In genomic region chr3:157135671-157136396, GRCh38 we compare ENCODE assay signal across 11 cellular contexts. TPM values are rescaled to one million over a fixed set of nuclear protein-coding genes. Genes with fewer than 3 reads are reported as not detected.
DNase-seq lines count a peak whose midpoint lies in the region; ATAC-seq, FAIRE-seq and TF ChIP-seq lines count a peak whose summit lies in the region.
"Had no signal": no experiment of that assay in that cellular context is flagged by ENCODE, and none has a peak within 500 bp of the region (broad histone marks: within the 10 kb centered on the region; RNA-seq: fewer than 3 reads in every experiment).

No MANE protein-coding gene starts in this region.

- no peaks in the 10 kb centered on the region for H3K27me3 ChIP-seq in ACC112 (ENCODE audit: insufficient read depth, low read length)
- no peaks in the 10 kb centered on the region for H3K27me3 ChIP-seq in naive thymus-derived CD4-positive, alpha-beta T cell (ENCODE audit: control insufficient read depth in 2 of 2, insufficient read depth in 2 of 2, low read length in 2 of 2)

- H3K27ac Mint-ChIP-seq in naive thymus-derived CD4-positive, alpha-beta T cell = peak overlapping the region in 6 of 9 donors; percentile 14 to 91 (median 40)

- H3K27me3 Mint-ChIP-seq in naive thymus-derived CD4-positive, alpha-beta T cell = no peaks in the 10 kb centered on the region

- peak overlapping the region; percentile 65 for H3K27ac ChIP-seq in ACC112 (ENCODE audit: low read depth, low read length)
- H3K27ac ChIP-seq in KOPT-K1 (ENCODE audit: low read depth, low read length, poor library complexity, severe bottlenecking) = peak overlapping the region; percentile 83
- no peak overlapping the region for H3K27ac ChIP-seq in naive thymus-derived CD4-positive, alpha-beta T cell (ENCODE audit: low read depth, low read length)

- intact Hi-C loops in naive thymus-derived CD4-positive, alpha-beta T cell (cut with micrococcal nuclease) = loop anchor here (2.0 to 10.0 kb wide), 6 partner anchors 39 to 1094 kb away; no protein-coding TSS in a partner anchor

- CTCF ChIA-PET in naive thymus-derived CD4-positive, alpha-beta T cell (lab: Charles Lee) = interaction anchor here (0.6 to 1.3 kb wide), 3 partner anchors 980 to 1434 kb away, joined by 3 to 4 read pairs (median 3); no protein-coding TSS in a partner anchor

- H3K9me3 ChIP-seq in KOPT-K1 (ENCODE audit: insufficient read depth, low read length, poor library complexity, severe bottlenecking) = no peaks in the 10 kb centered on the region
- H3K9me3 ChIP-seq in naive thymus-derived CD4-positive, alpha-beta T cell (ENCODE audit: control insufficient read depth in 2 of 3, low read length in 3 of 3) = no peaks in the 10 kb centered on the region

- in situ Hi-C loops in GM13977 (cut with MboI; ENCODE audit: low pct_unique_long_range_greater_than_20kb, low sequenced_read_pairs, unreplicated experiment) = loop anchor here (10.0 to 25.0 kb wide), 3 partner anchors 51 to 974 kb away; partner anchors contain the start of gene TIPARP

- peaks cover 66% of the 10 kb centered on the region for H3K4me1 ChIP-seq in ACC112 (ENCODE audit: control insufficient read depth, insufficient read depth, low read length, unreplicated experiment)
- H3K4me1 ChIP-seq in naive thymus-derived CD4-positive, alpha-beta T cell (ENCODE audit: control insufficient read depth in 2 of 2, insufficient read depth in 2 of 2, low read length in 2 of 2) = peaks cover 16 to 41% of the 10 kb centered on the region in 2 donors

- no peak for FAIRE-seq in HTR-8/SVneo (lab: Jason Lieb, UNC)
- FAIRE-seq: G401.6 had no signal

- peak overlapping the region in 1 of 10 donors; percentile 62 for H3K4me3 Mint-ChIP-seq in naive thymus-derived CD4-positive, alpha-beta T cell
- H3K4me3 Mint-ChIP-seq: stimulated activated effector memory CD8-positive, alpha-beta T cell treated with anti-CD3 and anti-CD28 coated beads, Interleukin-12 subunit alpha, Interleukin-12 subunit beta, amount 100 ng/mL, for 72 hours had no signal

- peaks cover 0 to 17% (median 0%) of the 10 kb centered on the region in 5 donors for H3K36me3 Mint-ChIP-seq in naive thymus-derived CD4-positive, alpha-beta T cell

- ATAC-seq in naive thymus-derived CD4-positive, alpha-beta T cell = no peak
- no peak for ATAC-seq in GM18502 (IDR thresholded peaks at IDR 0.05; ENCODE audit: poor library complexity, unreplicated experiment)

- H3K36me3 ChIP-seq in ACC112 (ENCODE audit: insufficient read depth, low read length) (0 out of 2 replicates have a peak, but pooled peaks cover 3% of the 10 kb centered on the region), KOPT-K1 (ENCODE audit: insufficient read depth, low read length) (no peaks in the 10 kb centered on the region)
- H3K36me3 ChIP-seq in naive thymus-derived CD4-positive, alpha-beta T cell (ENCODE audit: control insufficient read depth in 2 of 3, insufficient read depth in 3 of 3, low read length in 3 of 3) = no peaks in the 10 kb centered on the region

- no peaks in the 10 kb centered on the region for H3K79me2 ChIP-seq in ACC112 (ENCODE audit: control insufficient read depth, insufficient read depth, low read length, unreplicated experiment)

- H2AFZ ChIP-seq in ACC112 (ENCODE audit: low read length, unreplicated experiment) = no peak overlapping the region

- H3K4me1 Mint-ChIP-seq in naive thymus-derived CD4-positive, alpha-beta T cell = peaks cover 9 to 75% (median 31%) of the 10 kb centered on the region in 7 donors

- DNase-seq in epithelial cell of esophagus (ENCODE audit: low read depth) (peak; percentile 56), HTR-8/SVneo (ENCODE audit: insufficient read length, low spot score) (no peak), GM13977 (ENCODE audit: low spot score) (no peak), NAMALWA (ENCODE audit: low spot score) (no peak)
- DNase-seq in naive thymus-derived CD4-positive, alpha-beta T cell = no peak
- DNase-seq: activated effector memory CD4-positive, alpha-beta T cell treated with Interleukin-2 at 50 U/mL for 16 hours had no signal

- H3K4me3 ChIP-seq in ACC112 (ENCODE audit: low read depth, low read length) = no peak overlapping the region
- no peak overlapping the region for H3K4me3 ChIP-seq in epithelial cell of esophagus (ENCODE audit: low read length)
- H3K4me3 ChIP-seq in naive thymus-derived CD4-positive, alpha-beta T cell (ENCODE audit: low read length) = no peak overlapping the region

- TF ChIP-seq CTCF in epithelial cell of esophagus (IDR thresholded peaks at IDR 0.05; ENCODE audit: insufficient read depth, low read depth, low read length, missing control alignments) (no peak), GM13977 (IDR thresholded peaks at IDR 0.05; ENCODE audit: extremely low read depth, insufficient read depth, missing control alignments) (no peak)

- no peaks in the 10 kb centered on the region for H3K9me3 Mint-ChIP-seq in naive thymus-derived CD4-positive, alpha-beta T cell
- H3K9me3 Mint-ChIP-seq: stimulated activated effector memory CD8-positive, alpha-beta T cell treated with anti-CD3 and anti-CD28 coated beads, Interleukin-12 subunit alpha, Interleukin-12 subunit beta, amount 100 ng/mL, for 72 hours had no signal

- POLR2A ChIA-PET in naive thymus-derived CD4-positive, alpha-beta T cell (lab: Charles Lee) = interaction anchor here (0.6 to 3.5 kb wide), 5 partner anchors 12 to 985 kb away, joined by 3 to 19 read pairs (median 4); no protein-coding TSS in a partner anchor

RNA-seq across cellular contexts. Expression of gene CCNL1, which starts 24.1 kb away (rescaled TPM):
- 1,000 to 10,000 TPM in 2 of 5 experiments, 100 to 1,000 TPM in 3; 230 to 1,170 (median 374) TPM for total RNA-seq in naive thymus-derived CD4-positive, alpha-beta T cell
- polyA plus RNA-seq in naive thymus-derived CD4-positive, alpha-beta T cell = 10 to 100 TPM; 65.4 to 68.3 TPM
